8 cellular contexts compared by ENCODE assay signal in genomic region chr12:132710422-132711168, GRCh38. TPM values are rescaled to one million over a fixed set of nuclear protein-coding genes. Genes with fewer than 3 reads are reported as not detected.
DNase-seq lines count a peak whose midpoint lies in the region; ATAC-seq and TF ChIP-seq lines count a peak whose summit lies in the region.

TSS of gene PGAM5 (plus strand) at chr12:132710842. CDS start at chr12:132710877, 35 bp downstream.

- DNase-seq in Ammon's horn (ENCODE audit: low spot score) (peak; percentile 75), NCI-H446 treated with DMSO at 0.1 percent for 48 hours (lab: John Stamatoyannopoulos, UW) (peak; percentile 45), cerebellum (ENCODE audit: low spot score) (peak; percentile 92), kidney glomerular epithelial cell (lab: John Stamatoyannopoulos, UW) (peak; percentile 74)
- peak; percentile 93 for DNase-seq in activated CD4-positive, CD25-positive, alpha-beta regulatory T cell treated with anti-CD3 and anti-CD28 coated beads, Interleukin-2, amount 50 U/mL, for 72 hours
- DNase-seq in stimulated activated CD4-positive, alpha-beta T cell treated with anti-CD3 and anti-CD28 coated beads, Interleukin-15, amount 100 ng/mL, for 48 hours (ENCODE audit: low read depth in 2 of 2), result peak; percentile 77 to 80

- TF ChIP-seq POLR2A in GM19099 (IDR thresholded peaks at IDR 0.05; ENCODE audit: extremely low read depth, insufficient read length, low read depth), result peak; percentile 92

- ATAC-seq in HG03354 (IDR thresholded peaks at IDR 0.05; ENCODE audit: poor library complexity, severe bottlenecking, unreplicated experiment), result peak; percentile 91

RNA-seq across cellular contexts. Expression of gene PGAM5, which starts in this region (rescaled TPM):
- 21.9 TPM for total RNA-seq in cerebellum

Comparison
In these comparisons a context has a peak if more than half of its experiments do, and no peak if none do; other contexts are left out.
1. Peak in every context shown above with its lines: DNase-seq and ATAC-seq.